31 cellular contexts compared by ENCODE assay signal in genomic region chr13:19264711-19265110, GRCh38.
"Had no signal": no experiment of that assay in that cellular context is flagged by ENCODE, and none has a peak within 500 bp of the region (broad histone marks: within the 10 kb centered on the region; RNA-seq: fewer than 3 reads in every experiment).

No MANE protein-coding gene starts in this region.

- H3K4me3 ChIP-seq: adrenal gland, ascending aorta, body of pancreas, breast epithelium, cardiac muscle cell had no signal

- DNase-seq: activated effector memory CD4-positive, alpha-beta T cell treated with anti-CD3 and anti-CD28 coated beads, Interleukin-2, amount 50 U/mL, for 16 hours; activated effector memory CD4-positive, alpha-beta T cell treated with Interleukin-2 at 50 U/mL for 16 hours; activated gamma-delta T cell; activated gamma-delta T cell treated with Interleukin-2 at 50 U/mL for 16 hours; activated naive CD4-positive, alpha-beta T cell; activated naive CD4-positive, alpha-beta T cell treated with anti-CD3 and anti-CD28 coated beads for 36 hours; activated naive CD4-positive, alpha-beta T cell treated with anti-CD3 and anti-CD28 coated beads, Interleukin-2, amount 10 ng/mL, durations not matched to agents 7 days and 5 days; activated naive CD4-positive, alpha-beta T cell treated with anti-CD3 and anti-CD28 coated beads, Interleukin-2, amount 50 U/mL, for 16 hours; activated naive CD4-positive, alpha-beta T cell treated with Interleukin-2 at 50 U/mL for 16 hours; activated naive CD8-positive, alpha-beta T cell treated with anti-CD3 and anti-CD28 coated beads for 36 hours; activated naive CD8-positive, alpha-beta T cell treated with anti-CD3 and anti-CD28 coated beads, Interleukin-2, amount 10 ng/mL, durations not matched to agents 7 days and 5 days; activated naive CD8-positive, alpha-beta T cell treated with anti-CD3 and anti-CD28 coated beads, Interleukin-2, amount 50 U/mL, for 24 hours; activated T-cell treated with anti-CD3 and anti-CD28 coated beads, Interleukin-2, amount 50 U/mL, for 1 hour; activated T-cell treated with anti-CD3 and anti-CD28 coated beads, Interleukin-2, amount 50 U/mL, for 24 hours; activated T-cell treated with anti-CD3 and anti-CD28 coated beads, Interleukin-2, amount 50 U/mL, for 4 hours; activated T-cell treated with anti-CD3 and anti-CD28 coated beads, Interleukin-2, amount 50 U/mL, for 48 hours; activated T-cell treated with anti-CD3 and anti-CD28 coated beads, Interleukin-2, amount 50 U/mL, for 72 hours; adrenal gland; amniotic stem cell; amygdala; anterior cingulate cortex; aorta; body of pancreas; brain microvascular endothelial cell; caudate nucleus; cerebellar nuclear complex had no signal

- H3K27me3 ChIP-seq: adrenal gland, ascending aorta, body of pancreas, brain microvascular endothelial cell, breast epithelium, cardiac muscle cell had no signal

- H3K4me1 ChIP-seq: adrenal gland, ascending aorta, body of pancreas, breast epithelium had no signal

- H3K27ac ChIP-seq: adrenal gland, ascending aorta, body of pancreas, brain microvascular endothelial cell, breast epithelium, cardiac muscle cell had no signal

- H3K9me3 ChIP-seq: adrenal gland, ascending aorta, body of pancreas, breast epithelium had no signal

- H3K36me3 ChIP-seq: adrenal gland, ascending aorta, brain microvascular endothelial cell, breast epithelium, cardiac muscle cell had no signal

- ATAC-seq: activated naive CD4-positive, alpha-beta T cell treated with anti-CD3 and anti-CD28 coated beads, Interleukin-2, amount 50 U/mL, for 72 hours; activated naive CD8-positive, alpha-beta T cell treated with anti-CD3 and anti-CD28 coated beads, Interleukin-2, amount 50 U/mL, for 24 hours; activated T-cell treated with anti-CD3 and anti-CD28 coated beads, Interleukin-2, amount 50 U/mL, for 4 hours; activated T-cell treated with anti-CD3 and anti-CD28 coated beads, Interleukin-2, amount 50 U/mL, for 72 hours; activated T-helper 17 cell treated with anti-CD3 and anti-CD28 coated beads, Interleukin-2, amount 50 U/mL, for 72 hours; body of pancreas had no signal
